ENCODE assay signal across 19 cellular contexts in genomic region chr20:1828786-1829131, GRCh38.
DNase-seq lines count a peak whose midpoint lies in the region; ATAC-seq and TF ChIP-seq lines count a peak whose summit lies in the region.
"Had no signal": no experiment of that assay in that cellular context is flagged by ENCODE, and none has a peak within 500 bp of the region (broad histone marks: within the 10 kb centered on the region; RNA-seq: fewer than 3 reads in every experiment).

No MANE protein-coding gene starts in this region.

- H3K27me3 ChIP-seq in OCI-LY3 (ENCODE audit: low read depth, low read length) (peaks cover 18% of the 10 kb centered on the region), breast epithelium (no peaks in the 10 kb centered on the region), layer of hippocampus (ENCODE audit: control insufficient read depth, insufficient read depth, low read length) (no peaks in the 10 kb centered on the region), SJCRH30 (no peaks in the 10 kb centered on the region)
- H3K27me3 ChIP-seq: cardiac muscle cell, SJSA1 had no signal

- H3K36me3 ChIP-seq in OCI-LY3 (replicated peaks; ENCODE audit: low read depth, low read length) (peaks cover 4% of the 10 kb centered on the region), breast epithelium (no peaks in the 10 kb centered on the region), SJCRH30 (no peaks in the 10 kb centered on the region)
- H3K36me3 ChIP-seq: cardiac muscle cell, SJSA1 had no signal

- H3K27ac ChIP-seq in OCI-LY3 (ENCODE audit: low read length) (no peak overlapping the region), breast epithelium (peak overlapping the region; percentile 79), layer of hippocampus (ENCODE audit: low read depth, low read length) (peak overlapping the region; percentile 98), substantia nigra (ENCODE audit: low read depth, low read length, poor library complexity, severe bottlenecking) (peak overlapping the region; percentile 99), SJCRH30 (no peak overlapping the region)
- H3K27ac ChIP-seq: cardiac muscle cell, SJSA1 had no signal

- DNase-seq in breast epithelium (ENCODE audit: low spot score in 2 of 2) (no peak), substantia nigra (lab: John Stamatoyannopoulos, UW) (no peak), cortex of kidney (lab: John Stamatoyannopoulos, UW) (no peak), NOMO-1 (lab: John Stamatoyannopoulos, UW; ENCODE audit: unreplicated experiment in 2 of 2) (no peak), SJCRH30 (no peak)
- DNase-seq: activated B cell treated with CpG ODN at 0.5 μM for 24 hours; activated CD8-positive, alpha-beta memory T cell treated with anti-CD3 and anti-CD28 coated beads for 24 hours; activated naive CD8-positive, alpha-beta T cell treated with anti-CD3 and anti-CD28 coated beads for 36 hours; AML-193; Caco-2; effector memory CD4-positive, alpha-beta T cell; natural killer cell; NCI-H2081 treated with DMSO at 0.1 percent for 48 hours; NCI-H524 had no signal

- H3K9me3 ChIP-seq in OCI-LY3 (ENCODE audit: insufficient read depth, low read length): peaks cover 5% of the 10 kb centered on the region
- H3K9me3 ChIP-seq in breast epithelium: peaks cover 0 to 2% of the 10 kb centered on the region in 2 donors
- H3K9me3 ChIP-seq in SJCRH30 (replicated peaks): no peaks in the 10 kb centered on the region
- H3K9me3 ChIP-seq: Caco-2, SJSA1 had no signal

- TF ChIP-seq CTCF in OCI-LY3 (IDR thresholded peaks at IDR 0.05; ENCODE audit: low read depth, low read length) (no peak), breast epithelium (IDR thresholded peaks at IDR 0.05) (no peak)

- H3K4me3 ChIP-seq in OCI-LY3 (ENCODE audit: low read length) (no peak overlapping the region), breast epithelium (no peak overlapping the region), SJCRH30 (no peak overlapping the region)
- H3K4me3 ChIP-seq: cardiac muscle cell, SJSA1 had no signal

- no peak for ATAC-seq in HG02759 (IDR thresholded peaks at IDR 0.05; ENCODE audit: unreplicated experiment)
- ATAC-seq: natural killer cell had no signal

- intact Hi-C loops in breast epithelium (cut with DNase I; ENCODE audit: low total_unique reads): no loop called here

- no peak overlapping the region for H3K9ac ChIP-seq in OCI-LY3 (ENCODE audit: low read length)

- H4K20me1 ChIP-seq in OCI-LY3 (ENCODE audit: insufficient read depth, low read length): no peaks in the 10 kb centered on the region

- no peak for TF ChIP-seq POLR2A in breast epithelium (IDR thresholded peaks at IDR 0.05)

- H3K4me1 ChIP-seq in OCI-LY3 (ENCODE audit: low read length) (peaks cover 17% of the 10 kb centered on the region), breast epithelium (no peaks in the 10 kb centered on the region), SJCRH30 (peaks cover 21% of the 10 kb centered on the region)
- H3K4me1 ChIP-seq: Caco-2 had no signal

- peak overlapping the region; percentile 18; the same call in 1 of the 2 replicates for H2AFZ ChIP-seq in OCI-LY3 (ENCODE audit: low read depth, low read length)

- no peaks in the 10 kb centered on the region for H3K79me2 ChIP-seq in OCI-LY3 (ENCODE audit: low read length)

- peak overlapping the region; percentile 27; the same call in 1 of the 2 replicates for H3K4me2 ChIP-seq in OCI-LY3 (ENCODE audit: low read length)

Comparison
In these comparisons a context has a peak if more than half of its experiments do, and no peak if none do; other contexts are left out.
1. H3K27ac ChIP-seq: peak in breast epithelium (2 of 2), layer of hippocampus (single experiment) and substantia nigra (single experiment); none in OCI-LY3 (single experiment) and SJCRH30 (single experiment).